Comparison of ENCODE assay signal across 16 cellular contexts in the genomic region with DNA sequence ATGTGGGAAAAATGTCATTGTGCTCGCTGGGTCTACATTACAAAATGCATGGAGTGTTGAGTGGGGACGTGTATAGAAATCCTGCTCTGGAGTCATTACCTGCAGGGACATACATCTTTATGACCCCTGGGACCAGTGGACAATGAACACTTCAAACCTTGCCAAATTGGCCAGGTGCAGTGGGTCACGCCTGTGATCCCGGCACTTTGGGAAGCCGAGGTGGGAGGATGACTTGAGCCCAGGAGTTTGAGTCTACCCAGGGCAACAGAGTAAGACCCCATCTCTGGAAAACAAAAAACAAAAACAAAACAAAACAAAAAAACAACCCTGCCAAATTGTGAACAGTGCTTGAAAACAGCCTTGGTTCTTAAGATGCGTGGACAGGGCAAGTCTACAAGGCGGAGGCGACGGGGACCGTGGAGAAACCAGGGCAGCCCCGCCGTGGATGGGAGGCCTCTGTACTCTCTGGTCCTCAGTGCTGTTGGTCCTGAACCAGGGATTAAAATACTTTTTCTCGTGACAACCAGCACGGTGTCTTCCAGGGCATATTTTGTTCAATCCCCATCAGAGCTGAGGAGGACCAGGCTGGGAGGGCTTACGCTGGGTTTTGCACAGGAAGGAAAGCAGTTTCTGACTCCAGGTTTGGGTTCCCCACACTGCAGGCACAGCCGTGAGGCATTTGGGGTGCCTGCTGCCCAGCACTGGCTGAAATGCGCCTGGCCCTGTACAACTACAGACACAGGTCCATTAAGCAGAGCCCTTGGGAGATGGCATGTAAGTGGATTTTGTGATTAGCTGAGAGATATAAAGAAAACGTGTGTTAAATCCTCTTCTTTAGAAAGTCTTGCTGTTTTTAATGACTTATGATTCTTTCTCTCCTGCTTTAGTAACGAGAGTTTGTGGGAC. TPM values are rescaled to one million over a fixed set of nuclear protein-coding genes. Genes with fewer than 3 reads are reported as not detected.
DNase-seq lines count a peak whose midpoint lies in the region; ATAC-seq, FAIRE-seq and TF ChIP-seq lines count a peak whose summit lies in the region.
"Had no signal": no experiment of that assay in that cellular context is flagged by ENCODE, and none has a peak within 500 bp of the region (broad histone marks: within the 10 kb centered on the region; RNA-seq: fewer than 3 reads in every experiment).

No MANE protein-coding gene starts in this region.

- DNase-seq in activated naive CD4-positive, alpha-beta T cell treated with Interleukin-2 at 50 U/mL for 16 hours = peak; percentile 1
- no peak for DNase-seq in activated naive CD4-positive, alpha-beta T cell treated with anti-CD3 and anti-CD28 coated beads, Interleukin-2, amount 50 U/mL, for 16 hours
- DNase-seq in Karpas-422 (no peak), GM12878 (ENCODE audit: low read depth, low spot score) (no peak), testis (peak; percentile 10), GM20000 (ENCODE audit: low spot score) (no peak), hepatocyte (ENCODE audit: low spot score) (no peak)
- DNase-seq: AML-193, glutamatergic neuron, trophoblast cell had no signal

- H3K4me3 ChIP-seq in Karpas-422 (ENCODE audit: low read length) (no peak overlapping the region), GM12878 (no peak overlapping the region), testis (no peak overlapping the region), hepatocyte (no peak overlapping the region)
- H3K4me3 ChIP-seq: adrenal gland, SJSA1 had no signal

- peak overlapping the region; percentile 78; the same call in 1 of the 2 replicates for H2AFZ ChIP-seq in Karpas-422 (ENCODE audit: low read length)
- 0 out of 2 replicates have a peak overlapping the region, but pooled peaks have one; percentile 37 for H2AFZ ChIP-seq in GM12878 (ENCODE audit: control insufficient read depth, low read depth, low read length)
- no peak overlapping the region for H2AFZ ChIP-seq in hepatocyte

- BruUV-seq in GM12878 (replicated peaks; lab: Mats Ljungman, UMichigan) = no TSS peak

- in situ Hi-C loops in GM12878 (cut with MboI) = no loop called here

- H3K9me3 ChIP-seq in Karpas-422 (ENCODE audit: low read length) (no peaks in the 10 kb centered on the region), GM12878 (replicated peaks; ENCODE audit: control insufficient read depth, insufficient read depth, low read length) (no peaks in the 10 kb centered on the region; the same call in 2 of the 3 replicates), testis (no peaks in the 10 kb centered on the region), hepatocyte (ENCODE audit: low read depth) (no peaks in the 10 kb centered on the region)
- H3K9me3 ChIP-seq: adrenal gland, SJSA1 had no signal

- H4K20me1 ChIP-seq in Karpas-422 (ENCODE audit: insufficient read depth, low read depth, low read length) = no peaks in the 10 kb centered on the region
- no peaks in the 10 kb centered on the region for H4K20me1 ChIP-seq in GM12878 (ENCODE audit: control insufficient read depth, insufficient read depth)
- H4K20me1 ChIP-seq in hepatocyte (ENCODE audit: insufficient read depth, poor library complexity, severe bottlenecking) = no peaks in the 10 kb centered on the region

- H3K27ac ChIP-seq in Karpas-422 (ENCODE audit: low read length) (no peak overlapping the region), GM12878 (ENCODE audit: control insufficient read depth, insufficient read depth) (0 out of 2 replicates have a peak overlapping the region, but pooled peaks have one; percentile 20), testis (no peak overlapping the region), hepatocyte (no peak overlapping the region)
- H3K27ac ChIP-seq: adrenal gland, SJSA1 had no signal

- H3K36me3 ChIP-seq in Karpas-422 (ENCODE audit: insufficient read depth, low read length) (no peaks in the 10 kb centered on the region), GM12878 (ENCODE audit: control insufficient read depth in 2 of 2, insufficient read depth in 2 of 2, low read length in 1 of 2) (no peaks in the 10 kb centered on the region), testis (ENCODE audit: low read depth, missing control alignments) (no peaks in the 10 kb centered on the region), hepatocyte (replicated peaks; ENCODE audit: insufficient read depth, low read depth) (no peaks in the 10 kb centered on the region)
- H3K36me3 ChIP-seq: adrenal gland, SJSA1 had no signal

- POLR2A ChIA-PET in GM12878 (lab: Charles Lee) = interaction anchor here (0.7 to 2.6 kb wide), 2 partner anchors 15 to 36 kb away, joined by 3 to 12 read pairs; no protein-coding TSS in a partner anchor

- no peak for TF ChIP-seq RAD21 in GM12878 (IDR thresholded peaks at IDR 0.05; ENCODE audit: insufficient read depth, low read depth, low read length)

- ATAC-seq in GM12878 (peak; percentile 32), HG03565 (IDR thresholded peaks at IDR 0.05; ENCODE audit: unreplicated experiment) (no peak)

- SMC1A ChIA-PET in GM12878 (lab: Charles Lee; ENCODE audit: uncharacterized antibody, unreplicated experiment) = interaction anchor here (0.6 to 3.8 kb wide), 3 partner anchors 15 to 682 kb away, joined by 3 to 27 read pairs (median 7); no protein-coding TSS in a partner anchor

- RAD21 ChIA-PET in GM12878 (lab: Charles Lee; ENCODE audit: unreplicated experiment) = interaction anchor here (0.8 to 2.1 kb wide), 2 partner anchors 33 to 43 kb away, joined by 3 to 5 read pairs; no protein-coding TSS in a partner anchor

- H3K4me2 ChIP-seq in Karpas-422 (ENCODE audit: low read depth, low read length, poor library complexity, severe bottlenecking) = no peak overlapping the region
- no peak overlapping the region for H3K4me2 ChIP-seq in GM12878 (ENCODE audit: control insufficient read depth, insufficient read depth)
- H3K4me2 ChIP-seq in hepatocyte = no peak overlapping the region

- H3K27me3 ChIP-seq in Karpas-422 (ENCODE audit: low read length) = no peaks in the 10 kb centered on the region
- no peaks in the 10 kb centered on the region for H3K27me3 ChIP-seq in GM12878 (replicated peaks in 1 of 2; ENCODE audit: control insufficient read depth in 2 of 2, insufficient read depth in 2 of 2, low read length in 1 of 2)
- no peaks in the 10 kb centered on the region for H3K27me3 ChIP-seq in testis
- no peaks in the 10 kb centered on the region for H3K27me3 ChIP-seq in hepatocyte
- H3K27me3 ChIP-seq: adrenal gland, SJSA1 had no signal

- CTCF ChIA-PET in GM12878 (lab: Yijun Ruan, JAX) = interaction anchor here (0.6 kb wide), 3 partner anchors 9 to 466 kb away, joined by 3 to 4 read pairs (median 4); no protein-coding TSS in a partner anchor

- 77% methylated on average over 19 of the region's 19 CpGs for WGBS in GM12878 (ENCODE audit: insufficient coverage, insufficient replicate concordance, low lambda C conversion rate, missing lambda C conversion rate)
- WGBS in testis, 2 donors = 71 to 84% methylated on average over 17 to 19 of the region's 19 CpGs
- WGBS in hepatocyte (ENCODE audit: low lambda C conversion rate, missing lambda C conversion rate) = 87% methylated on average over 19 of the region's 19 CpGs

- no peak overlapping the region for H3K9ac ChIP-seq in Karpas-422 (ENCODE audit: low read length)
- H3K9ac ChIP-seq in GM12878 (ENCODE audit: control insufficient read depth, insufficient read depth, low read length) = no peak overlapping the region

- H3K4me1 ChIP-seq in Karpas-422 (ENCODE audit: low read length) (peaks cover 18% of the 10 kb centered on the region), GM12878 (ENCODE audit: control insufficient read depth, insufficient read depth, low read length) (peaks cover 10% of the 10 kb centered on the region), testis (no peaks in the 10 kb centered on the region), hepatocyte (ENCODE audit: insufficient read depth) (no peaks in the 10 kb centered on the region)
- H3K4me1 ChIP-seq: SJSA1 had no signal

- intact Hi-C loops in GM12878 (cut with micrococcal nuclease; ENCODE audit: unreplicated experiment) (no loop called here), testis (cut with DNase I; ENCODE audit: low total_unique reads) (no loop called here)

- H3K79me2 ChIP-seq in Karpas-422 (ENCODE audit: low read length) (no peaks in the 10 kb centered on the region), GM12878 (ENCODE audit: control insufficient read depth, insufficient read depth, low read length) (no peaks in the 10 kb centered on the region), hepatocyte (no peaks in the 10 kb centered on the region)

- TF ChIP-seq EP300 in GM12878 (IDR thresholded peaks at IDR 0.05; ENCODE audit: borderline replicate concordance in 1 of 2, control insufficient read depth in 1 of 2, low read depth in 2 of 2, low read length in 2 of 2) = no peak

- TF ChIP-seq POLR2A in GM12878 (IDR thresholded peaks at IDR 0.05; ENCODE audit: low read depth, low read length) (no peak), testis (IDR thresholded peaks at IDR 0.05) (no peak)

- H3K9me2 ChIP-seq in Karpas-422 (replicated peaks; ENCODE audit: insufficient read depth, low read length) = no peaks in the 10 kb centered on the region
- H3K9me2 ChIP-seq in hepatocyte (replicated peaks; ENCODE audit: insufficient read depth) = no peaks in the 10 kb centered on the region

- TF ChIP-seq CTCF in GM12878 (IDR thresholded peaks at IDR 0.05 in 2 of 3, conservative IDR thresholded peaks at IDR 0.05 in 1 of 3; ENCODE audit: control insufficient read depth in 2 of 3, extremely low read depth in 1 of 3, insufficient read depth in 1 of 3, low read depth in 3 of 3, low read length in 3 of 3) (no peak), testis (IDR thresholded peaks at IDR 0.05) (no peak), GM20000 (IDR thresholded peaks at IDR 0.05; ENCODE audit: extremely low read depth, missing control alignments) (no peak), hepatocyte (IDR thresholded peaks at IDR 0.05; ENCODE audit: poor library complexity) (no peak)

- no peak for FAIRE-seq in GM12878 (lab: Jason Lieb, UNC)

RNA-seq across cellular contexts. Expression of a gene that starts 13.7 kb away (rescaled TPM):
- total RNA-seq in Karpas-422 (2014; rRNA removed; shearing (Covaris generic); ENCODE audit: low replicate concordance) = not detected in 2 replicates
- total RNA-seq in GM12878 (2013; cell fraction: nucleolus; rRNA removed) = 5.3 and 5.9 TPM in 2 replicates
- total RNA-seq in GM12878 (2014; rRNA removed) (0.11 TPM in 1 of 2 replicates, not detected in the other), GM12878 (2014; rRNA removed; fragmentation: Illumina TruSeq; extraction: Trizol) (0.09 and 0.18 TPM in 2 replicates), GM12878 (2021) (0.66 and 0.74 TPM in 2 replicates), testis (10 to 100 TPM; 15.4 to 15.8 TPM), hepatocyte (22.6 TPM in 2 replicates)
- polyA plus RNA-seq in GM12878 (2011; ENCODE audit: low read depth) = 0.39 TPM
- polyA plus RNA-seq in GM12878 (2011; rRNA removed) (0.30 and 0.34 TPM in 2 replicates), GM12878 (2014; fragmentation: Illumina TruSeq; extraction: Trizol) (not detected in 2 replicates), GM12878 (2014; fragmentation: Nextera tagmentation; extraction: Ambion mirVana) (not detected), GM12878 (2014; rRNA removed) (0.08 and 0.13 TPM in 2 replicates), GM12878 (2016; fragmentation: Nextera tagmentation; extraction: Ambion mirVana) (under 1 TPM in 1 of 2 experiments, not detected in 1; 0.16 TPM), testis (ENCODE audit: insufficient read depth, low read depth, low replicate concordance) (12.7 TPM), hepatocyte (20.9 and 21.5 TPM in 2 replicates)
- polyA plus RNA-seq in GM12878 (2011; cell fraction: cytosol; rRNA removed) = 0.38 and 0.39 TPM in 2 replicates
- polyA plus RNA-seq in GM12878 (2011; cell fraction: nucleus; rRNA removed) = 1.9 and 2.0 TPM in 2 replicates
- polyA plus RNA-seq in GM12878 (2012) = 0.60 and 0.77 TPM in 2 replicates
- 0.22 and 0.36 TPM in 2 replicates for polyA minus RNA-seq in GM12878 (2011; rRNA and poly(A)+ RNA removed)
- polyA minus RNA-seq in GM12878 (2011; cell fraction: cytosol; rRNA and poly(A)+ RNA removed) = not detected in 2 replicates
- polyA minus RNA-seq in GM12878 (2011; cell fraction: nucleus; rRNA and poly(A)+ RNA removed) = 0.36 and 1.6 TPM in 2 replicates
- total RNA-seq: kidney epithelial cell, SJSA1 had no signal

RNA-seq across cellular contexts. Expression of a gene that starts 33.6 kb away (rescaled TPM):
- 3,591 and 3,631 TPM in 2 replicates for total RNA-seq in Karpas-422 (2014; rRNA removed; shearing (Covaris generic); ENCODE audit: low replicate concordance)
- total RNA-seq in GM12878 (2013; cell fraction: nucleolus; rRNA removed) = 297 and 312 TPM in 2 replicates
- 2,842 and 3,098 TPM in 2 replicates for total RNA-seq in GM12878 (2014; rRNA removed)
- 4,662 and 4,681 TPM in 2 replicates for total RNA-seq in GM12878 (2014; rRNA removed; fragmentation: Illumina TruSeq; extraction: Trizol)
- 2,368 and 2,463 TPM in 2 replicates for total RNA-seq in GM12878 (2021)
- 1,818 TPM for polyA plus RNA-seq in GM12878 (2011; ENCODE audit: low read depth)
- 2,490 and 2,717 TPM in 2 replicates for polyA plus RNA-seq in GM12878 (2011; rRNA removed)
- 1,447 and 1,733 TPM in 2 replicates for polyA plus RNA-seq in GM12878 (2011; cell fraction: cytosol; rRNA removed)
- 743 and 958 TPM in 2 replicates for polyA plus RNA-seq in GM12878 (2011; cell fraction: nucleus; rRNA removed)
- 2,414 and 2,708 TPM in 2 replicates for polyA plus RNA-seq in GM12878 (2012)
- 3,268 and 3,336 TPM in 2 replicates for polyA plus RNA-seq in GM12878 (2014; fragmentation: Illumina TruSeq; extraction: Trizol)
- 1,000 to 10,000 TPM; 3,009 to 3,046 TPM for polyA plus RNA-seq in GM12878 (2014; fragmentation: Nextera tagmentation; extraction: Ambion mirVana)
- polyA plus RNA-seq in GM12878 (2014; rRNA removed) = 2,698 and 2,951 TPM in 2 replicates
- polyA plus RNA-seq in GM12878 (2016; fragmentation: Nextera tagmentation; extraction: Ambion mirVana) = 1,000 to 10,000 TPM; 1,197 to 1,434 TPM
- polyA minus RNA-seq in GM12878 (2011; rRNA and poly(A)+ RNA removed) = 248 and 406 TPM in 2 replicates
- 310 and 334 TPM in 2 replicates for polyA minus RNA-seq in GM12878 (2011; cell fraction: cytosol; rRNA and poly(A)+ RNA removed)
- polyA minus RNA-seq in GM12878 (2011; cell fraction: nucleus; rRNA and poly(A)+ RNA removed) = 79.9 and 108 TPM in 2 replicates
- 100 to 1,000 TPM; 728 to 906 TPM for total RNA-seq in testis
- 989 TPM for polyA plus RNA-seq in testis (ENCODE audit: insufficient read depth, low read depth, low replicate concordance)
- 3,340 and 3,712 TPM in 2 replicates for total RNA-seq in hepatocyte
- polyA plus RNA-seq in hepatocyte = 400 and 446 TPM in 2 replicates

RNA-seq across cellular contexts. Expression of a gene that starts 49.4 kb away (rescaled TPM):
- not detected in 2 replicates for total RNA-seq in Karpas-422 (2014; rRNA removed; shearing (Covaris generic); ENCODE audit: low replicate concordance)
- not detected in 2 replicates for total RNA-seq in GM12878 (2013; cell fraction: nucleolus; rRNA removed)
- not detected in 2 replicates for total RNA-seq in GM12878 (2014; rRNA removed)
- not detected in 2 replicates for total RNA-seq in GM12878 (2014; rRNA removed; fragmentation: Illumina TruSeq; extraction: Trizol)
- total RNA-seq in GM12878 (2021) = not detected in 2 replicates
- polyA plus RNA-seq in GM12878 (2011; ENCODE audit: low read depth) = not detected
- polyA plus RNA-seq in GM12878 (2011; rRNA removed) = not detected in 2 replicates
- not detected in 2 replicates for polyA plus RNA-seq in GM12878 (2011; cell fraction: cytosol; rRNA removed)
- 0.06 and 0.18 TPM in 2 replicates for polyA plus RNA-seq in GM12878 (2011; cell fraction: nucleus; rRNA removed)
- not detected in 2 replicates for polyA plus RNA-seq in GM12878 (2012)
- polyA plus RNA-seq in GM12878 (2014; fragmentation: Illumina TruSeq; extraction: Trizol) = not detected in 2 replicates
- polyA plus RNA-seq in GM12878 (2014; fragmentation: Nextera tagmentation; extraction: Ambion mirVana) = under 1 TPM in 1 of 2 experiments, not detected in 1; 0.05 TPM
- not detected in 2 replicates for polyA plus RNA-seq in GM12878 (2014; rRNA removed)
- polyA plus RNA-seq in GM12878 (2016; fragmentation: Nextera tagmentation; extraction: Ambion mirVana) = not detected
- not detected in 2 replicates for polyA minus RNA-seq in GM12878 (2011; rRNA and poly(A)+ RNA removed)
- not detected in 2 replicates for polyA minus RNA-seq in GM12878 (2011; cell fraction: cytosol; rRNA and poly(A)+ RNA removed)
- not detected in 2 replicates for polyA minus RNA-seq in GM12878 (2011; cell fraction: nucleus; rRNA and poly(A)+ RNA removed)
- 10 to 100 TPM in 1 of 2 donors, 1 to 10 TPM in 1; 8.1 to 18.5 TPM for total RNA-seq in testis
- 35.1 TPM for polyA plus RNA-seq in testis (ENCODE audit: insufficient read depth, low read depth, low replicate concordance)
- not detected in 2 replicates for total RNA-seq in hepatocyte
- not detected in 2 replicates for polyA plus RNA-seq in hepatocyte
- total RNA-seq: epithelial cell of proximal tubule, pulmonary artery endothelial cell, SJSA1 had no signal

RNA-seq across cellular contexts. Expression of a gene that starts 50.5 kb away (rescaled TPM):
- total RNA-seq in Karpas-422 (2014; rRNA removed; shearing (Covaris generic); ENCODE audit: low replicate concordance) = 20.4 and 33.9 TPM in 2 replicates
- total RNA-seq in GM12878 (2013; cell fraction: nucleolus; rRNA removed) = 16.2 and 18.7 TPM in 2 replicates
- total RNA-seq in GM12878 (2014; rRNA removed) (27.9 and 30.2 TPM in 2 replicates), GM12878 (2014; rRNA removed; fragmentation: Illumina TruSeq; extraction: Trizol) (27.1 and 30.5 TPM in 2 replicates), GM12878 (2021) (30.5 and 34.9 TPM in 2 replicates), testis (10 to 100 TPM; 23.5 to 24.6 TPM), hepatocyte (15.3 and 16.6 TPM in 2 replicates)
- 15.5 TPM for polyA plus RNA-seq in GM12878 (2011; ENCODE audit: low read depth)
- polyA plus RNA-seq in GM12878 (2011; rRNA removed) (18.1 and 18.2 TPM in 2 replicates), GM12878 (2014; fragmentation: Illumina TruSeq; extraction: Trizol) (15.3 and 24.0 TPM in 2 replicates), GM12878 (2014; fragmentation: Nextera tagmentation; extraction: Ambion mirVana) (10 to 100 TPM; 24.6 to 25.7 TPM), GM12878 (2014; rRNA removed) (28.5 and 32.8 TPM in 2 replicates), GM12878 (2016; fragmentation: Nextera tagmentation; extraction: Ambion mirVana) (10 to 100 TPM; 67.5 to 68.5 TPM), testis (ENCODE audit: insufficient read depth, low read depth, low replicate concordance) (19.5 TPM), hepatocyte (25.6 and 26.9 TPM in 2 replicates)
- 12.8 and 15.1 TPM in 2 replicates for polyA plus RNA-seq in GM12878 (2011; cell fraction: cytosol; rRNA removed)
- 11.9 and 18.3 TPM in 2 replicates for polyA plus RNA-seq in GM12878 (2011; cell fraction: nucleus; rRNA removed)
- polyA plus RNA-seq in GM12878 (2012) = 15.0 and 20.5 TPM in 2 replicates
- 5.3 and 6.2 TPM in 2 replicates for polyA minus RNA-seq in GM12878 (2011; rRNA and poly(A)+ RNA removed)
- polyA minus RNA-seq in GM12878 (2011; cell fraction: cytosol; rRNA and poly(A)+ RNA removed) = 4.8 and 6.2 TPM in 2 replicates
- polyA minus RNA-seq in GM12878 (2011; cell fraction: nucleus; rRNA and poly(A)+ RNA removed) = 6.5 and 11.4 TPM in 2 replicates

Comparison
In these comparisons a context has a peak if more than half of its experiments do, and no peak if none do; other contexts are left out.
1. DNase-seq: peak in activated naive CD4-positive, alpha-beta T cell treated with Interleukin-2 at 50 U/mL for 16 hours (single experiment) and testis (single experiment); none in activated naive CD4-positive, alpha-beta T cell treated with anti-CD3 and anti-CD28 coated beads, Interleukin-2, amount 50 U/mL, for 16 hours (single experiment), Karpas-422 (single experiment), GM12878 (single experiment), GM20000 (single experiment) and hepatocyte (single experiment).